Comparison of ENCODE assay signal across 1 cellular context in the genomic region with DNA sequence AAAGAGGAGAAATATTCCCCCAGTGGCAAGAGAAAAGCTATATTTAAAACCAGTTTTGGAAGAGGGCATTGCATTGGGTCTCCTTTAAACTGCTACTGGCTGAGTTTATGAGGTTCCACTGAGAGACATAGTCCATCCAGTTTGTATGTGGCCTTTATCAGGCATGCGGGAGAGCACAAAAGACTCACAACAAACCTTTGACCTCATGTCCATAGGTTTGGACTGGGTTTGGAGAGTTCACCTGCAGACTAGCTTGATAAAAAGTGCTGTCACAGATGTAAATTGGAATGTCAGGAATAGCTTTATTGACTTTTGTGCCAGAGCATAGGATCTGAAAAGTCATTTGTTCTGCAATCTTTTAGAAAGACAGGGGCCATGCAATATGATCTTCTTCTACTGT.
A peak's percentile ranks its signal among the peaks of the same experiment; 100 is the strongest.
TF ChIP-seq lines count a peak whose summit lies in the region.

No MANE protein-coding gene starts in this region.

TF ChIP-seq in HepG2, 621 proteins besides CTCF, POLR2A, EP300 and RAD21 (continued from another document and continues in another):
- TF ChIP-seq, protein P1, sequence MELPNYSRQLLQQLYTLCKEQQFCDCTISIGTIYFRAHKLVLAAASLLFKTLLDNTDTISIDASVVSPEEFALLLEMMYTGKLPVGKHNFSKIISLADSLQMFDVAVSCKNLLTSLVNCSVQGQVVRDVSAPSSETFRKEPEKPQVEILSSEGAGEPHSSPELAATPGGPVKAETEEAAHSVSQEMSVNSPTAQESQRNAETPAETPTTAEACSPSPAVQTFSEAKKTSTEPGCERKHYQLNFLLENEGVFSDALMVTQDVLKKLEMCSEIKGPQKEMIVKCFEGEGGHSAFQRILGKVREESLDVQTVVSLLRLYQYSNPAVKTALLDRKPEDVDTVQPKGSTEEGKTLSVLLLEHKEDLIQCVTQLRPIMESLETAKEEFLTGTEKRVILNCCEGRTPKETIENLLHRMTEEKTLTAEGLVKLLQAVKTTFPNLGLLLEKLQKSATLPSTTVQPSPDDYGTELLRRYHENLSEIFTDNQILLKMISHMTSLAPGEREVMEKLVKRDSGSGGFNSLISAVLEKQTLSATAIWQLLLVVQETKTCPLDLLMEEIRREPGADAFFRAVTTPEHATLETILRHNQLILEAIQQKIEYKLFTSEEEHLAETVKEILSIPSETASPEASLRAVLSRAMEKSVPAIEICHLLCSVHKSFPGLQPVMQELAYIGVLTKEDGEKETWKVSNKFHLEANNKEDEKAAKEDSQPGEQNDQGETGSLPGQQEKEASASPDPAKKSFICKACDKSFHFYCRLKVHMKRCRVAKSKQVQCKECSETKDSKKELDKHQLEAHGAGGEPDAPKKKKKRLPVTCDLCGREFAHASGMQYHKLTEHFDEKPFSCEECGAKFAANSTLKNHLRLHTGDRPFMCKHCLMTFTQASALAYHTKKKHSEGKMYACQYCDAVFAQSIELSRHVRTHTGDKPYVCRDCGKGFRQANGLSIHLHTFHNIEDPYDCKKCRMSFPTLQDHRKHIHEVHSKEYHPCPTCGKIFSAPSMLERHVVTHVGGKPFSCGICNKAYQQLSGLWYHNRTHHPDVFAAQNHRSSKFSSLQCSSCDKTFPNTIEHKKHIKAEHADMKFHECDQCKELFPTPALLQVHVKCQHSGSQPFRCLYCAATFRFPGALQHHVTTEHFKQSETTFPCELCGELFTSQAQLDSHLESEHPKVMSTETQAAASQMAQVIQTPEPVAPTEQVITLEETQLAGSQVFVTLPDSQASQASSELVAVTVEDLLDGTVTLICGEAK (IDR thresholded peaks at IDR 0.05) = no peak
- TF ChIP-seq, protein P1 (CRISPR knock-in tag; IDR thresholded peaks at IDR 0.05) = peak; percentile 54; the same call in 1 of the 2 replicates
- TF ChIP-seq FLYWCH1 (CRISPR knock-in tag; IDR thresholded peaks at IDR 0.05) = no peak
- peak; percentile 84 for TF ChIP-seq SOX5 (CRISPR knock-in tag; IDR thresholded peaks at IDR 0.05; ENCODE audit: borderline replicate concordance)
- TF ChIP-seq PHF20 (CRISPR knock-in tag; IDR thresholded peaks at IDR 0.05) = no peak
- no peak for TF ChIP-seq YEATS2 (CRISPR knock-in tag; IDR thresholded peaks at IDR 0.05; ENCODE audit: borderline replicate concordance)
- TF ChIP-seq SALL2 (CRISPR knock-in tag; IDR thresholded peaks at IDR 0.05) = no peak
- peak; percentile 40; the same call in 1 of the 2 replicates for TF ChIP-seq ZNF788 (CRISPR knock-in tag; IDR thresholded peaks at IDR 0.05; ENCODE audit: borderline replicate concordance)
- peak; percentile 74; the same call in 1 of the 2 replicates for TF ChIP-seq SIX1 (CRISPR knock-in tag; IDR thresholded peaks at IDR 0.05; ENCODE audit: borderline replicate concordance)
- TF ChIP-seq, protein P2, sequence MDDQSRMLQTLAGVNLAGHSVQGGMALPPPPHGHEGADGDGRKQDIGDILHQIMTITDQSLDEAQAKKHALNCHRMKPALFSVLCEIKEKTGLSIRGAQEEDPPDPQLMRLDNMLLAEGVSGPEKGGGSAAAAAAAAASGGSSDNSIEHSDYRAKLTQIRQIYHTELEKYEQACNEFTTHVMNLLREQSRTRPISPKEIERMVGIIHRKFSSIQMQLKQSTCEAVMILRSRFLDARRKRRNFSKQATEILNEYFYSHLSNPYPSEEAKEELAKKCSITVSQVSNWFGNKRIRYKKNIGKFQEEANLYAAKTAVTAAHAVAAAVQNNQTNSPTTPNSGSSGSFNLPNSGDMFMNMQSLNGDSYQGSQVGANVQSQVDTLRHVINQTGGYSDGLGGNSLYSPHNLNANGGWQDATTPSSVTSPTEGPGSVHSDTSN (CRISPR knock-in tag; IDR thresholded peaks at IDR 0.05; ENCODE audit: borderline replicate concordance) = no peak
- TF ChIP-seq HNF4G (IDR thresholded peaks at IDR 0.05; ENCODE audit: borderline replicate concordance, low read depth, low read length) = peak; percentile 91
- peak; percentile 81; the same call in 1 of the 2 replicates for TF ChIP-seq HNF4G (CRISPR knock-in tag; IDR thresholded peaks at IDR 0.05; ENCODE audit: borderline replicate concordance, low read depth)
- peak; percentile 36; the same call in 1 of the 2 replicates for TF ChIP-seq DMAP1 (CRISPR knock-in tag; IDR thresholded peaks at IDR 0.05)
- peak; percentile 69; the same call in 1 of the 2 replicates for TF ChIP-seq ISL2 (CRISPR knock-in tag; IDR thresholded peaks at IDR 0.05)
- TF ChIP-seq HMG20A (CRISPR knock-in tag; IDR thresholded peaks at IDR 0.05; ENCODE audit: borderline replicate concordance) = peak; percentile 72; the same call in 1 of the 2 replicates
- TF ChIP-seq ELF3 (CRISPR knock-in tag; IDR thresholded peaks at IDR 0.05) = peak; percentile 50; the same call in 1 of the 2 replicates
- no peak for TF ChIP-seq ZNF737 (CRISPR knock-in tag; IDR thresholded peaks at IDR 0.05; ENCODE audit: borderline replicate concordance)
- TF ChIP-seq CREM (IDR thresholded peaks at IDR 0.05) = peak; percentile 40; the same call in 1 of the 2 replicates
- no peak for TF ChIP-seq CREM (CRISPR knock-in tag; IDR thresholded peaks at IDR 0.05)
- TF ChIP-seq, protein P3, sequence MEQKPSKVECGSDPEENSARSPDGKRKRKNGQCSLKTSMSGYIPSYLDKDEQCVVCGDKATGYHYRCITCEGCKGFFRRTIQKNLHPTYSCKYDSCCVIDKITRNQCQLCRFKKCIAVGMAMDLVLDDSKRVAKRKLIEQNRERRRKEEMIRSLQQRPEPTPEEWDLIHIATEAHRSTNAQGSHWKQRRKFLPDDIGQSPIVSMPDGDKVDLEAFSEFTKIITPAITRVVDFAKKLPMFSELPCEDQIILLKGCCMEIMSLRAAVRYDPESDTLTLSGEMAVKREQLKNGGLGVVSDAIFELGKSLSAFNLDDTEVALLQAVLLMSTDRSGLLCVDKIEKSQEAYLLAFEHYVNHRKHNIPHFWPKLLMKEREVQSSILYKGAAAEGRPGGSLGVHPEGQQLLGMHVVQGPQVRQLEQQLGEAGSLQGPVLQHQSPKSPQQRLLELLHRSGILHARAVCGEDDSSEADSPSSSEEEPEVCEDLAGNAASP (CRISPR knock-in tag; IDR thresholded peaks at IDR 0.05; ENCODE audit: borderline replicate concordance) = peak; percentile 54; the same call in 1 of the 2 replicates
- peak; percentile 36; the same call in 1 of the 2 replicates for TF ChIP-seq SMC3 (IDR thresholded peaks at IDR 0.05; ENCODE audit: low read length)
- peak; percentile 91; the same call in 1 of the 2 replicates for TF ChIP-seq ZBTB20 (CRISPR knock-in tag; IDR thresholded peaks at IDR 0.05; ENCODE audit: borderline replicate concordance, low read depth)
- TF ChIP-seq, protein P4, sequence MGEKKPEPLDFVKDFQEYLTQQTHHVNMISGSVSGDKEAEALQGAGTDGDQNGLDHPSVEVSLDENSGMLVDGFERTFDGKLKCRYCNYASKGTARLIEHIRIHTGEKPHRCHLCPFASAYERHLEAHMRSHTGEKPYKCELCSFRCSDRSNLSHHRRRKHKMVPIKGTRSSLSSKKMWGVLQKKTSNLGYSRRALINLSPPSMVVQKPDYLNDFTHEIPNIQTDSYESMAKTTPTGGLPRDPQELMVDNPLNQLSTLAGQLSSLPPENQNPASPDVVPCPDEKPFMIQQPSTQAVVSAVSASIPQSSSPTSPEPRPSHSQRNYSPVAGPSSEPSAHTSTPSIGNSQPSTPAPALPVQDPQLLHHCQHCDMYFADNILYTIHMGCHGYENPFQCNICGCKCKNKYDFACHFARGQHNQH (CRISPR knock-in tag; IDR thresholded peaks at IDR 0.05) = peak; percentile 57; the same call in 1 of the 2 replicates
- TF ChIP-seq ZMYM4 (CRISPR knock-in tag; IDR thresholded peaks at IDR 0.05) = peak; percentile 96
- TF ChIP-seq WIZ (CRISPR knock-in tag; IDR thresholded peaks at IDR 0.05) = peak; percentile 70; the same call in 1 of the 2 replicates
- TF ChIP-seq ZKSCAN8 (CRISPR knock-in tag; IDR thresholded peaks at IDR 0.05; ENCODE audit: borderline replicate concordance) = peak; percentile 79; the same call in 1 of the 2 replicates
- TF ChIP-seq HDAC1 (CRISPR knock-in tag; IDR thresholded peaks at IDR 0.05) = 0 out of 2 replicates have a peak, but pooled peaks have one; percentile 41
- TF ChIP-seq ZNF264 (CRISPR knock-in tag; IDR thresholded peaks at IDR 0.05) = peak; percentile 44; the same call in 1 of the 2 replicates
- TF ChIP-seq, protein P5, sequence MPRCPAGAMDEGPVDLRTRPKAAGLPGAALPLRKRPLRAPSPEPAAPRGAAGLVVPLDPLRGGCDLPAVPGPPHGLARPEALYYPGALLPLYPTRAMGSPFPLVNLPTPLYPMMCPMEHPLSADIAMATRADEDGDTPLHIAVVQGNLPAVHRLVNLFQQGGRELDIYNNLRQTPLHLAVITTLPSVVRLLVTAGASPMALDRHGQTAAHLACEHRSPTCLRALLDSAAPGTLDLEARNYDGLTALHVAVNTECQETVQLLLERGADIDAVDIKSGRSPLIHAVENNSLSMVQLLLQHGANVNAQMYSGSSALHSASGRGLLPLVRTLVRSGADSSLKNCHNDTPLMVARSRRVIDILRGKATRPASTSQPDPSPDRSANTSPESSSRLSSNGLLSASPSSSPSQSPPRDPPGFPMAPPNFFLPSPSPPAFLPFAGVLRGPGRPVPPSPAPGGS (CRISPR knock-in tag; IDR thresholded peaks at IDR 0.05) = no peak
- TF ChIP-seq SKI (IDR thresholded peaks at IDR 0.05; ENCODE audit: partially characterized antibody) = peak; percentile 69
- TF ChIP-seq, protein P6, sequence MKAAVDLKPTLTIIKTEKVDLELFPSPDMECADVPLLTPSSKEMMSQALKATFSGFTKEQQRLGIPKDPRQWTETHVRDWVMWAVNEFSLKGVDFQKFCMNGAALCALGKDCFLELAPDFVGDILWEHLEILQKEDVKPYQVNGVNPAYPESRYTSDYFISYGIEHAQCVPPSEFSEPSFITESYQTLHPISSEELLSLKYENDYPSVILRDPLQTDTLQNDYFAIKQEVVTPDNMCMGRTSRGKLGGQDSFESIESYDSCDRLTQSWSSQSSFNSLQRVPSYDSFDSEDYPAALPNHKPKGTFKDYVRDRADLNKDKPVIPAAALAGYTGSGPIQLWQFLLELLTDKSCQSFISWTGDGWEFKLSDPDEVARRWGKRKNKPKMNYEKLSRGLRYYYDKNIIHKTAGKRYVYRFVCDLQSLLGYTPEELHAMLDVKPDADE (CRISPR knock-in tag; IDR thresholded peaks at IDR 0.05) = no peak
- TF ChIP-seq, protein P7, sequence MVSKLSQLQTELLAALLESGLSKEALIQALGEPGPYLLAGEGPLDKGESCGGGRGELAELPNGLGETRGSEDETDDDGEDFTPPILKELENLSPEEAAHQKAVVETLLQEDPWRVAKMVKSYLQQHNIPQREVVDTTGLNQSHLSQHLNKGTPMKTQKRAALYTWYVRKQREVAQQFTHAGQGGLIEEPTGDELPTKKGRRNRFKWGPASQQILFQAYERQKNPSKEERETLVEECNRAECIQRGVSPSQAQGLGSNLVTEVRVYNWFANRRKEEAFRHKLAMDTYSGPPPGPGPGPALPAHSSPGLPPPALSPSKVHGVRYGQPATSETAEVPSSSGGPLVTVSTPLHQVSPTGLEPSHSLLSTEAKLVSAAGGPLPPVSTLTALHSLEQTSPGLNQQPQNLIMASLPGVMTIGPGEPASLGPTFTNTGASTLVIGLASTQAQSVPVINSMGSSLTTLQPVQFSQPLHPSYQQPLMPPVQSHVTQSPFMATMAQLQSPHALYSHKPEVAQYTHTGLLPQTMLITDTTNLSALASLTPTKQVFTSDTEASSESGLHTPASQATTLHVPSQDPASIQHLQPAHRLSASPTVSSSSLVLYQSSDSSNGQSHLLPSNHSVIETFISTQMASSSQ (IDR thresholded peaks at IDR 0.05; ENCODE audit: low read depth) = 0 out of 2 replicates have a peak, but pooled peaks have one; percentile 31
- TF ChIP-seq, protein P7 (CRISPR knock-in tag; IDR thresholded peaks at IDR 0.05; ENCODE audit: borderline replicate concordance) = peak; percentile 24; the same call in 1 of the 2 replicates
- peak; percentile 60; the same call in 1 of the 2 replicates for TF ChIP-seq ZMYM3 (CRISPR knock-in tag; IDR thresholded peaks at IDR 0.05)
- TF ChIP-seq FOXA1 (IDR thresholded peaks at IDR 0.05) = no peak
- TF ChIP-seq FOXA1 (CRISPR knock-in tag; IDR thresholded peaks at IDR 0.05) = peak; percentile 69
- no peak for TF ChIP-seq KLF12 (CRISPR knock-in tag; IDR thresholded peaks at IDR 0.05; ENCODE audit: borderline replicate concordance)
